ENCODE assay signal across 17 cellular contexts in genomic region chr15:70249616-70250015, GRCh38.
DNase-seq lines count a peak whose midpoint lies in the region; ATAC-seq and TF ChIP-seq lines count a peak whose summit lies in the region.
"Had no signal": no experiment of that assay in that cellular context is flagged by ENCODE, and none has a peak within 500 bp of the region (broad histone marks: within the 10 kb centered on the region; RNA-seq: fewer than 3 reads in every experiment).

No MANE protein-coding gene starts in this region.

- no peaks in the 10 kb centered on the region for H3K27me3 Mint-ChIP-seq in T-helper 17 cell
- H3K27me3 Mint-ChIP-seq: CD4-positive, CD25-positive, alpha-beta regulatory T cell had no signal

- peaks cover 10% of the 10 kb centered on the region for H3K4me1 Mint-ChIP-seq in T-helper 17 cell

- H3K36me3 ChIP-seq in mucosa of descending colon (ENCODE audit: low read depth) (no peaks in the 10 kb centered on the region), sigmoid colon (no peaks in the 10 kb centered on the region)
- H3K36me3 ChIP-seq: BE2C had no signal

- H3K36me3 Mint-ChIP-seq in T-helper 17 cell (ENCODE audit: low read depth): no peaks in the 10 kb centered on the region
- H3K36me3 Mint-ChIP-seq: CD4-positive, CD25-positive, alpha-beta regulatory T cell had no signal

- TF ChIP-seq POLR2A in sigmoid colon (IDR thresholded peaks at IDR 0.05): no peak

- H3K4me3 Mint-ChIP-seq in T-helper 17 cell: no peak overlapping the region
- H3K4me3 Mint-ChIP-seq: CD4-positive, CD25-positive, alpha-beta regulatory T cell; HFFc6 had no signal

- intact Hi-C loops in mucosa of descending colon (cut with DNase I, micrococcal nuclease) (no loop called here), sigmoid colon (cut with DNase I) (no loop called here)

- no peak overlapping the region for H3K27ac ChIP-seq in sigmoid colon

- no peaks in the 10 kb centered on the region for H3K9me3 ChIP-seq in T-helper 17 cell (ENCODE audit: control insufficient read depth, low read length, poor library complexity, severe bottlenecking)
- H3K9me3 ChIP-seq in mucosa of descending colon: no peaks in the 10 kb centered on the region
- H3K9me3 ChIP-seq in sigmoid colon: no peaks in the 10 kb centered on the region
- H3K9me3 ChIP-seq: BE2C had no signal

- ATAC-seq in T-helper 17 cell (no peak), mucosa of descending colon (peak; percentile 45)
- ATAC-seq: GM12878, HepG2 had no signal

- TF ChIP-seq EP300 in sigmoid colon (IDR thresholded peaks at IDR 0.05): no peak

- no peaks in the 10 kb centered on the region for H3K27me3 ChIP-seq in sigmoid colon
- H3K27me3 ChIP-seq: BE2C had no signal

- TF ChIP-seq CTCF in mucosa of descending colon (IDR thresholded peaks at IDR 0.05) (no peak), sigmoid colon (IDR thresholded peaks at IDR 0.05) (no peak)

- no peak overlapping the region for H3K4me3 ChIP-seq in mucosa of descending colon
- H3K4me3 ChIP-seq in sigmoid colon: no peak overlapping the region
- H3K4me3 ChIP-seq: GM12878 had no signal

- DNase-seq in NCI-H2171 treated with DMSO at 0.1 percent for 48 hours (lab: John Stamatoyannopoulos, UW) (peak; percentile 46), NCI-H2171 (lab: John Stamatoyannopoulos, UW) (no peak), T-helper 17 cell (no peak), mucosa of descending colon (no peak), sigmoid colon (peak; percentile 40), AML-193 (lab: John Stamatoyannopoulos, UW) (no peak), NCI-H1105 treated with DMSO at 0.1 percent for 48 hours (lab: John Stamatoyannopoulos, UW) (no peak), COLO829 (ENCODE audit: low spot score) (no peak)
- DNase-seq: 8988T; BE2C; Calu3; CD4-positive, CD25-positive, alpha-beta regulatory T cell; DMS 273 treated with DMSO at 0.1 percent for 48 hours; HCEC 1CT; HFFc6 had no signal

- WGBS in sigmoid colon, 2 donors: 64 to 75% methylated on average over 6 of the region's 6 CpGs

- peak overlapping the region; percentile 74 for H3K27ac Mint-ChIP-seq in T-helper 17 cell
- H3K27ac Mint-ChIP-seq: HFFc6 had no signal

- H3K4me1 ChIP-seq in mucosa of descending colon (ENCODE audit: low read depth) (no peaks in the 10 kb centered on the region), sigmoid colon (peaks cover 0 to 7% (median 0%) of the 10 kb centered on the region in 4 donors)

Comparison
In these comparisons a context has a peak if more than half of its experiments do, and no peak if none do; other contexts are left out.
1. DNase-seq: peak in NCI-H2171 treated with DMSO at 0.1 percent for 48 hours (single experiment) and sigmoid colon (single experiment); none in NCI-H2171 (single experiment), T-helper 17 cell (0 of 3), mucosa of descending colon (0 of 3), AML-193 (0 of 2), NCI-H1105 treated with DMSO at 0.1 percent for 48 hours (single experiment) and COLO829 (single experiment).